In genomic region chr14:97331058-97331457, GRCh38 we compare ENCODE assay signal across 15 cellular contexts.
"Had no signal": no experiment of that assay in that cellular context is flagged by ENCODE, and none has a peak within 500 bp of the region (broad histone marks: within the 10 kb centered on the region; RNA-seq: fewer than 3 reads in every experiment).

No MANE protein-coding gene starts in this region.

- H3K27ac Mint-ChIP-seq: dendritic cell treated with granulocyte-macrophage colony-stimulating factor and Interleukin-4, amounts not matched to agents 40 ng/mL and 50 ng/mL, for 4 days; progenitor cell of endocrine pancreas; stimulated activated naive B cell treated with anti-CD40 and anti-IgM and Interleukin-4, amounts not matched to agents 10 μg/mL and 1 μg/mL and 100 μg/mL, for 72 hours; T-helper 1 cell treated with Interleukin-12 subunit alpha and Interleukin-12 subunit beta and Interleukin-4 antibody, amounts not matched to agents 30 μg/mL and 1 μg/mL, for 36 hours had no signal

- H3K36me3 Mint-ChIP-seq: stimulated activated naive B cell treated with anti-CD40 and anti-IgM and Interleukin-4, amounts not matched to agents 10 μg/mL and 1 μg/mL and 100 μg/mL, for 72 hours had no signal

- H3K4me3 ChIP-seq: esophagus squamous epithelium, heart right ventricle, left ventricle myocardium inferior, thyroid gland had no signal

- H3K27me3 Mint-ChIP-seq: dendritic cell treated with granulocyte-macrophage colony-stimulating factor and Interleukin-4, amounts not matched to agents 40 ng/mL and 50 ng/mL, for 4 days; progenitor cell of endocrine pancreas had no signal

- H3K9me3 Mint-ChIP-seq: dendritic cell treated with granulocyte-macrophage colony-stimulating factor and Interleukin-4, amounts not matched to agents 40 ng/mL and 50 ng/mL, for 4 days; neural crest cell; stimulated activated naive B cell treated with anti-CD40 and anti-IgM and Interleukin-4, amounts not matched to agents 10 μg/mL and 1 μg/mL and 100 μg/mL, for 72 hours had no signal

- DNase-seq: activated CD4-positive, alpha-beta T cell treated with anti-CD3 and anti-CD28 coated beads for 1 hour; amniotic stem cell; effector memory CD4-positive, alpha-beta T cell; esophagus squamous epithelium; heart right ventricle; kidney glomerular epithelial cell; left ventricle myocardium inferior; mammary epithelial cell; stimulated activated naive B cell treated with anti-CD40 and anti-IgM and Interleukin-4, amounts not matched to agents 10 μg/mL and 1 μg/mL and 100 μg/mL, for 72 hours; thyroid gland; WERI-Rb-1 had no signal

- H3K4me3 Mint-ChIP-seq: dendritic cell treated with granulocyte-macrophage colony-stimulating factor and Interleukin-4, amounts not matched to agents 40 ng/mL and 50 ng/mL, for 4 days; neural crest cell; stimulated activated naive B cell treated with anti-CD40 and anti-IgM and Interleukin-4, amounts not matched to agents 10 μg/mL and 1 μg/mL and 100 μg/mL, for 72 hours; T-helper 1 cell treated with Interleukin-12 subunit alpha and Interleukin-12 subunit beta and Interleukin-4 antibody, amounts not matched to agents 30 μg/mL and 1 μg/mL, for 36 hours had no signal
